Comparison of ENCODE assay signal across 20 cellular contexts in the genomic region with DNA sequence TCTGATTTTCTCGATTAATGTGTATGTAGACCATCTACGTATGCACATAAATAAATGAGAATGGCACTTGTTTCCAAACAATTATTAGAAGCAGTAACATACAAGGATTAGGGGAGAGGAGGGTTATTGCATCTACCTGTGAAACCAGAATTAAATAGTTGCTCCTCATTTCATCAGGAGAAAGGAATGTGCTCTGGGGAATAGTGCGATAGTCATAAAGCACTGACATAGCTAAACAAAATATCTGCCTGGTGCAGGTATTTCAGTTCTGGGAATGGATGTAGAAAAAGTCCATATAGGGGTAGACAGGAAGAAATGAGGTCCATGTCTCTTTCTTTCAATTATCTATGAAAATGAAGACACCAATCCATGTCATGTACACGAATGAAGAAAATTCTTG. TPM values are rescaled to one million over a fixed set of nuclear protein-coding genes. Genes with fewer than 3 reads are reported as not detected.
"Had no signal": no experiment of that assay in that cellular context is flagged by ENCODE, and none has a peak within 500 bp of the region (broad histone marks: within the 10 kb centered on the region; RNA-seq: fewer than 3 reads in every experiment).

No MANE protein-coding gene starts in this region.

- H3K4me3 Mint-ChIP-seq: activated CD8-positive, alpha-beta T cell treated with anti-CD3 and anti-CD28 coated beads for 36 hours; activated naive CD8-positive, alpha-beta T cell treated with anti-CD3 and anti-CD28 coated beads for 36 hours; activated T-cell treated with anti-CD3 and anti-CD28 coated beads, Interleukin-2, amount 50 U/mL, for 72 hours; immature natural killer cell; natural killer cell treated with Interleukin-12 subunit alpha and Interleukin-12 subunit beta and Interleukin-15 and Interleukin-18, amount 100 ng/mL, for 72 hours; stimulated activated naive CD8-positive, alpha-beta T cell treated with anti-CD3 and anti-CD28 coated beads, Interleukin-15, amount 100 ng/mL, for 72 hours had no signal

- H3K36me3 Mint-ChIP-seq: activated naive CD8-positive, alpha-beta T cell treated with anti-CD3 and anti-CD28 coated beads for 36 hours; immature natural killer cell; natural killer cell treated with Interleukin-12 subunit alpha and Interleukin-12 subunit beta and Interleukin-15 and Interleukin-18, amount 100 ng/mL, for 72 hours had no signal

- H3K36me3 ChIP-seq: ovary, thoracic aorta, vagina had no signal

- H3K27ac Mint-ChIP-seq: activated CD8-positive, alpha-beta T cell treated with anti-CD3 and anti-CD28 coated beads for 36 hours; activated naive CD8-positive, alpha-beta T cell treated with anti-CD3 and anti-CD28 coated beads for 36 hours; activated T-cell treated with anti-CD3 and anti-CD28 coated beads, Interleukin-2, amount 50 U/mL, for 72 hours; immature natural killer cell; natural killer cell treated with Interleukin-12 subunit alpha and Interleukin-12 subunit beta and Interleukin-15 and Interleukin-18, amount 100 ng/mL, for 72 hours; stimulated activated naive CD8-positive, alpha-beta T cell treated with anti-CD3 and anti-CD28 coated beads, Interleukin-15, amount 100 ng/mL, for 72 hours had no signal

- H3K4me3 ChIP-seq: ovary had no signal

- H3K9me3 ChIP-seq: ascending aorta, ovary, thoracic aorta, vagina had no signal

- DNase-seq: activated CD8-positive, alpha-beta memory T cell treated with anti-CD3 and anti-CD28 coated beads, Interleukin-2, amount 50 U/mL, for 4 hours; activated CD8-positive, alpha-beta T cell treated with anti-CD3 and anti-CD28 coated beads for 36 hours; activated gamma-delta T cell treated with Interleukin-2 at 50 U/mL for 16 hours; activated naive CD8-positive, alpha-beta T cell treated with anti-CD3 and anti-CD28 coated beads for 36 hours; activated T-cell treated with anti-CD3 and anti-CD28 coated beads, Interleukin-2, amount 50 U/mL, for 72 hours; central memory CD4-positive, alpha-beta T cell; cortex of kidney; effector memory CD4-positive, alpha-beta T cell; erythroblast; glutamatergic neuron; immature natural killer cell; left colon; ovary; stimulated activated CD4-positive, alpha-beta T cell treated with anti-CD3 and anti-CD28 coated beads, Interleukin-4, amount 100 ng/mL, for 4 hours; stimulated activated naive CD8-positive, alpha-beta T cell treated with anti-CD3 and anti-CD28 coated beads, Interleukin-15, amount 100 ng/mL, for 72 hours; SW 1271 had no signal

- H3K9me3 Mint-ChIP-seq: activated naive CD8-positive, alpha-beta T cell treated with anti-CD3 and anti-CD28 coated beads for 36 hours; activated T-cell treated with anti-CD3 and anti-CD28 coated beads, Interleukin-2, amount 50 U/mL, for 72 hours; natural killer cell treated with Interleukin-12 subunit alpha and Interleukin-12 subunit beta and Interleukin-15 and Interleukin-18, amount 100 ng/mL, for 72 hours; stimulated activated naive CD8-positive, alpha-beta T cell treated with anti-CD3 and anti-CD28 coated beads, Interleukin-15, amount 100 ng/mL, for 72 hours had no signal

- H3K27me3 ChIP-seq: ascending aorta, ovary, vagina had no signal

- H3K27ac ChIP-seq: ovary had no signal

- ATAC-seq: activated CD8-positive, alpha-beta T cell treated with anti-CD3 and anti-CD28 coated beads for 36 hours; activated T-cell treated with anti-CD3 and anti-CD28 coated beads, Interleukin-2, amount 50 U/mL, for 72 hours; left colon; natural killer cell treated with Interleukin-12 subunit alpha and Interleukin-12 subunit beta and Interleukin-15 and Interleukin-18, amount 100 ng/mL, for 72 hours; stimulated activated naive CD8-positive, alpha-beta T cell treated with anti-CD3 and anti-CD28 coated beads, Interleukin-15, amount 100 ng/mL, for 72 hours had no signal

RNA-seq across cellular contexts. Expression of a gene that starts 1.6 kb away (rescaled TPM):
- total RNA-seq: activated CD8-positive, alpha-beta T cell treated with anti-CD3 and anti-CD28 coated beads for 36 hours; activated naive CD8-positive, alpha-beta T cell treated with anti-CD3 and anti-CD28 coated beads for 36 hours; activated T-cell treated with anti-CD3 and anti-CD28 coated beads, Interleukin-2, amount 50 U/mL, for 72 hours; natural killer cell treated with Interleukin-12 subunit alpha and Interleukin-12 subunit beta and Interleukin-15 and Interleukin-18, amount 100 ng/mL, for 72 hours had no signal
- polyA plus RNA-seq: immature natural killer cell had no signal
